8 cellular contexts compared by ENCODE assay signal in genomic region chr19:54190503-54190941, GRCh38. TPM values are rescaled to one million over a fixed set of nuclear protein-coding genes. Genes with fewer than 3 reads are reported as not detected.
DNase-seq lines count a peak whose midpoint lies in the region; ATAC-seq and FAIRE-seq lines count a peak whose summit lies in the region.

No MANE protein-coding gene starts in this region.

- H3K27ac Mint-ChIP-seq in activated CD4-positive, alpha-beta T cell treated with anti-CD3 and anti-CD28 coated beads, Interleukin-2, amount 10 ng/mL, durations not matched to agents 24 days and 14 days: peak overlapping the region; percentile 98

- intact Hi-C loops in activated CD4-positive, alpha-beta T cell treated with anti-CD3 and anti-CD28 coated beads, Interleukin-2, amount 10 ng/mL, durations not matched to agents 24 days and 14 days (cut with micrococcal nuclease): loop anchor here (1.0 to 5.0 kb wide), 4 partner anchors 10 to 272 kb away; partner anchors contain the start of genes CNOT3, LENG1, LENG9 and RPS9

- DNase-seq in AML-193 (lab: John Stamatoyannopoulos, UW) (peak; percentile 98), NCI-H526 (lab: John Stamatoyannopoulos, UW) (peak; percentile 99 to 100), kidney tubule cell (ENCODE audit: low spot score) (peak; percentile 100)
- DNase-seq in activated CD4-positive, alpha-beta T cell treated with anti-CD3 and anti-CD28 coated beads, Interleukin-2, amount 10 ng/mL, durations not matched to agents 24 days and 14 days: peak; percentile 100
- peak; percentile 100 for DNase-seq in stimulated activated CD4-positive, alpha-beta T cell treated with anti-CD3 and anti-CD28 coated beads, Interleukin-15, amount 100 ng/mL, for 48 hours (ENCODE audit: low read depth in 2 of 2)

- no peaks in the 10 kb centered on the region for H3K27me3 Mint-ChIP-seq in activated CD4-positive, alpha-beta T cell treated with anti-CD3 and anti-CD28 coated beads, Interleukin-2, amount 10 ng/mL, durations not matched to agents 24 days and 14 days

- peak; percentile 91 for FAIRE-seq in colon (lab: Jason Lieb, UNC)

- peak overlapping the region; percentile 85 for H3K4me3 Mint-ChIP-seq in activated CD4-positive, alpha-beta T cell treated with anti-CD3 and anti-CD28 coated beads, Interleukin-2, amount 10 ng/mL, durations not matched to agents 24 days and 14 days

- ATAC-seq in GM19372 (IDR thresholded peaks at IDR 0.05; ENCODE audit: low read depth, unreplicated experiment): peak; percentile 45
- peak; percentile 32 for ATAC-seq in HG03520 (IDR thresholded peaks at IDR 0.05; ENCODE audit: unreplicated experiment)

- H3K9me3 Mint-ChIP-seq in activated CD4-positive, alpha-beta T cell treated with anti-CD3 and anti-CD28 coated beads, Interleukin-2, amount 10 ng/mL, durations not matched to agents 24 days and 14 days: no peaks in the 10 kb centered on the region

- peaks cover 29% of the 10 kb centered on the region for H3K4me1 Mint-ChIP-seq in activated CD4-positive, alpha-beta T cell treated with anti-CD3 and anti-CD28 coated beads, Interleukin-2, amount 10 ng/mL, durations not matched to agents 24 days and 14 days

- peaks cover 35% of the 10 kb centered on the region for H3K36me3 Mint-ChIP-seq in activated CD4-positive, alpha-beta T cell treated with anti-CD3 and anti-CD28 coated beads, Interleukin-2, amount 10 ng/mL, durations not matched to agents 24 days and 14 days (ENCODE audit: low read depth)

RNA-seq across cellular contexts. Expression of gene TSEN34, which starts 0.6 kb away (rescaled TPM):
- total RNA-seq in activated CD4-positive, alpha-beta T cell treated with anti-CD3 and anti-CD28 coated beads, Interleukin-2, amount 10 ng/mL, durations not matched to agents 24 days and 14 days: 17.9 and 18.4 TPM in 2 replicates

RNA-seq across cellular contexts. Expression of gene MBOAT7, which starts 1.1 kb away (rescaled TPM):
- 289 and 291 TPM in 2 replicates for total RNA-seq in activated CD4-positive, alpha-beta T cell treated with anti-CD3 and anti-CD28 coated beads, Interleukin-2, amount 10 ng/mL, durations not matched to agents 24 days and 14 days

RNA-seq across cellular contexts. Expression of gene RPS9, which starts 10.1 kb away (rescaled TPM):
- total RNA-seq in activated CD4-positive, alpha-beta T cell treated with anti-CD3 and anti-CD28 coated beads, Interleukin-2, amount 10 ng/mL, durations not matched to agents 24 days and 14 days: 1,530 and 1,555 TPM in 2 replicates

RNA-seq across cellular contexts. Expression of gene TMC4, which starts 17.6 kb away (rescaled TPM):
- 0.54 and 1.1 TPM in 2 replicates for total RNA-seq in activated CD4-positive, alpha-beta T cell treated with anti-CD3 and anti-CD28 coated beads, Interleukin-2, amount 10 ng/mL, durations not matched to agents 24 days and 14 days

RNA-seq across cellular contexts. Expression of gene LENG1, which starts 31.0 kb away (rescaled TPM):
- total RNA-seq in activated CD4-positive, alpha-beta T cell treated with anti-CD3 and anti-CD28 coated beads, Interleukin-2, amount 10 ng/mL, durations not matched to agents 24 days and 14 days: 4.6 and 5.7 TPM in 2 replicates

Comparison
In these comparisons a context has a peak if more than half of its experiments do, and no peak if none do; other contexts are left out.
1. Peak in every context shown above with its lines: DNase-seq and ATAC-seq.